Comparison of ENCODE assay signal across 8 cellular contexts in the genomic region with DNA sequence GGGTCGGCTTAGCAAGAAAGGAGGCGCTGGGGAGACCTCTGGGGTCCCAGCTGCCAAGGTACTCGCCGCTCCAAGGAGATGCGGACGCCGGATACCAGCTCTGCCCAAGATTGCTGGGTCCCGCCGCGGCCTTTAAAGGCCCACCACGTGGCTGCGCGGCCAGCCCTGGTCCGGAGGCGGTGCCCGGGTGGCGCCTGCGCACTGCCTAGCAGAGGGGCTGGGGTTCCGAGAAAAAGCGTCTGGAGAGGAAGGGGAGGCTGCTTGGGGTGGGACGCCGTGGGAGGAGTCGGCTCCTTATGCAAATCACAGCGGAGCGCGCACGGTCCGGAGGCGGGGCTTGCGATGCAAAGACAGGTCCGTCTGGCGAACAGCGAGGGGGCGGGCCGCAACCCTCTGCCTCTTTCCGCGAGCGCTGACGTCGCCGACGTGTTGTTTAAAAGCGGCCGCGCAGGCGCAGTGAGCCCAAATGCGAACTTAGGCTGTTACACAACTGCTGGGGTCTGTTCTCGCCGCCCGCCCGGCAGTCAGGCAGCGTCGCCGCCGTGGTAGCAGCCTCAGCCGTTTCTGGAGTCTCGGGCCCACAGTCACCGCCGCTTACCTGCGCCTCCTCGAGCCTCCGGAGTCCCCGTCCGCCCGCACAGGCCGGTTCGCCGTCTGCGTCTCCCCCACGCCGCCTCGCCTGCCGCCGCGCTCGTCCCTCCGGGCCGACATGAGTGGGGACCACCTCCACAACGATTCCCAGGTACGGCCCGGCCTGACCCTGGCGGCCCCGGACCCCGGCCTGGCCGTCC. TPM values are rescaled to one million over a fixed set of nuclear protein-coding genes. Genes with fewer than 3 reads are reported as not detected.
DNase-seq lines count a peak whose midpoint lies in the region; TF ChIP-seq lines count a peak whose summit lies in the region.

A gene (plus strand): TSS at position 464 of the 791 bp plus-strand sequence. CDS start 246 bp downstream, at position 710.

- no peak within 1 kb of the TSS for H3K4ac ChIP-seq in neuronal stem cell (ENCODE audit: low read length)

- H2AK5ac ChIP-seq in neuronal stem cell (ENCODE audit: low read depth, low read length), result peak within 1 kb of the TSS; percentile 96

- in situ Hi-C loops in SK-MEL-5 (cut with HindIII; ENCODE audit: low pct_unique_long_range_greater_than_20kb, low sequenced_read_pairs), result no loop called here

- H3K27ac ChIP-seq in neuronal stem cell (replicated peaks; ENCODE audit: low read length), result no peak within 1 kb of the TSS

- no peak within 1 kb of the TSS for H4K91ac ChIP-seq in neuronal stem cell (ENCODE audit: low read depth, low read length, poor library complexity)

- TF ChIP-seq CTCF in subcutaneous adipose tissue (IDR thresholded peaks at IDR 0.05; ENCODE audit: low read depth), result no peak

- peaks cover 15 to 21% of the 10 kb centered on the region in 2 donors for H3K4me1 ChIP-seq in neuronal stem cell (ENCODE audit: control insufficient read depth in 2 of 2, insufficient read depth in 1 of 2, low read depth in 1 of 2, low read length in 2 of 2)

- WGBS in neuronal stem cell (ENCODE audit: extremely low coverage in 2 of 2, insufficient read length in 2 of 2, insufficient replicate concordance in 1 of 2), 2 donors, result no CpG with 5 or more reads among the region's 85 CpGs

- H3K9ac ChIP-seq in neuronal stem cell (ENCODE audit: low read depth, low read length, poor library complexity), result peak within 1 kb of the TSS; percentile 100

- H2AFZ ChIP-seq in neuronal stem cell (ENCODE audit: low read length), result peak within 1 kb of the TSS; percentile 82

- H3K79me1 ChIP-seq in neuronal stem cell (ENCODE audit: low read depth, low read length), result peaks cover 2% of the 10 kb centered on the region

- H2BK120ac ChIP-seq in neuronal stem cell (ENCODE audit: low read depth, low read length), result no peak within 1 kb of the TSS

- H2BK15ac ChIP-seq in neuronal stem cell (ENCODE audit: low read length), result peak within 1 kb of the TSS; percentile 68

- H3K36me3 ChIP-seq in neuronal stem cell (replicated peaks in 1 of 2; ENCODE audit: control insufficient read depth in 2 of 2, insufficient read depth in 2 of 2, low read length in 2 of 2), result peaks cover 0 to 41% of the 10 kb centered on the region in 2 donors

- H2BK12ac ChIP-seq in neuronal stem cell (ENCODE audit: low read length), result no peak within 1 kb of the TSS

- H3K14ac ChIP-seq in neuronal stem cell (ENCODE audit: low read length), result peak within 1 kb of the TSS; percentile 92

- CTCF ChIA-PET in HEK293T (lab: Yijun Ruan, JAX), result no interaction called here

- peak within 1 kb of the TSS; percentile 95 for H3K23ac ChIP-seq in neuronal stem cell (ENCODE audit: low read depth, low read length, poor library complexity)

- peak within 1 kb of the TSS; percentile 92 to 99 for H3K4me3 ChIP-seq in neuronal stem cell (ENCODE audit: low read length in 2 of 2)

- peak within 1 kb of the TSS; percentile 47 for H3K4me2 ChIP-seq in neuronal stem cell (ENCODE audit: insufficient read depth, low read length, poor library complexity, severe bottlenecking)

- H4K8ac ChIP-seq in neuronal stem cell (ENCODE audit: low read depth, low read length), result no peak within 1 kb of the TSS

- POLR2A ChIA-PET in HEK293T (lab: Yijun Ruan, JAX), result interaction anchor here (0.6 to 1.6 kb wide), 12 partner anchors 10 to 47 kb away, joined by 3 to 7 read pairs (median 4); no protein-coding TSS in a partner anchor

- H3K27me3 ChIP-seq in neuronal stem cell (ENCODE audit: control insufficient read depth in 3 of 3, insufficient read depth in 3 of 3, low read depth in 1 of 3, low read length in 3 of 3), result peaks cover 0 to 2% (median 0%) of the 10 kb centered on the region in 3 experiments

- H3K9me3 ChIP-seq in neuronal stem cell (replicated peaks in 1 of 2; ENCODE audit: control insufficient read depth in 2 of 2, insufficient read depth in 1 of 2, low read depth in 1 of 2, low read length in 2 of 2), result no peaks in the 10 kb centered on the region

- peak within 1 kb of the TSS; percentile 97 for H3K18ac ChIP-seq in neuronal stem cell (ENCODE audit: low read length)

- peak; percentile 98 for DNase-seq in GF-D8 (lab: John Stamatoyannopoulos, UW)
- peak; percentile 99 for DNase-seq in HEK293T (ENCODE audit: extremely low spot score)
- peak; percentile 99 for DNase-seq in MV-4-11 (lab: John Stamatoyannopoulos, UW)
- DNase-seq in SK-MEL-5 (ENCODE audit: low read depth, low spot score), result peak; percentile 100
- DNase-seq in activated naive CD4-positive, alpha-beta T cell treated with Interleukin-2 at 50 U/mL for 16 hours, result peak; percentile 100
- DNase-seq in foreskin melanocyte, result peak; percentile 99
- DNase-seq in neuronal stem cell (ENCODE audit: low spot score), result peak; percentile 99

- peak within 1 kb of the TSS; percentile 93 for H2BK5ac ChIP-seq in neuronal stem cell (ENCODE audit: low read length)

TF ChIP-seq in HEK293T, 16 proteins besides CTCF, POLR2A, EP300 and RAD21:
- TF ChIP-seq L3MBTL2 (conservative IDR thresholded peaks at IDR 0.05), result peak; percentile 92
- TF ChIP-seq BHLHE40 (IDR thresholded peaks at IDR 0.05; ENCODE audit: borderline replicate concordance), result no peak
- peak; percentile 99; the same call in 1 of the 2 replicates for TF ChIP-seq HDGF (IDR thresholded peaks at IDR 0.05; ENCODE audit: borderline replicate concordance)
- no peak for TF ChIP-seq FOXA1 (IDR thresholded peaks at IDR 0.05)

RNA-seq across cellular contexts. Expression of the gene that starts here (rescaled TPM):
- total RNA-seq in SK-MEL-5 (2014; rRNA removed; shearing (Covaris generic)), result 16.1 and 20.0 TPM in 2 replicates
- polyA plus RNA-seq in SK-MEL-5 (2015; cell fraction: cytosol; rRNA removed), result 41.3 and 47.2 TPM in 2 replicates
- polyA plus RNA-seq in SK-MEL-5 (2015; cell fraction: nucleus; rRNA removed), result 31.2 and 33.4 TPM in 2 replicates
- polyA plus RNA-seq in neuronal stem cell (2013, experiment 1 of 2), result 91.4 TPM
- 94.9 TPM for polyA plus RNA-seq in neuronal stem cell (2013, experiment 2 of 2)
- total RNA-seq in subcutaneous adipose tissue, result 10 to 100 TPM; 24.6 to 59.2 (median 31.7) TPM
